ENCODE assay signal across 6 cellular contexts in the genomic region with DNA sequence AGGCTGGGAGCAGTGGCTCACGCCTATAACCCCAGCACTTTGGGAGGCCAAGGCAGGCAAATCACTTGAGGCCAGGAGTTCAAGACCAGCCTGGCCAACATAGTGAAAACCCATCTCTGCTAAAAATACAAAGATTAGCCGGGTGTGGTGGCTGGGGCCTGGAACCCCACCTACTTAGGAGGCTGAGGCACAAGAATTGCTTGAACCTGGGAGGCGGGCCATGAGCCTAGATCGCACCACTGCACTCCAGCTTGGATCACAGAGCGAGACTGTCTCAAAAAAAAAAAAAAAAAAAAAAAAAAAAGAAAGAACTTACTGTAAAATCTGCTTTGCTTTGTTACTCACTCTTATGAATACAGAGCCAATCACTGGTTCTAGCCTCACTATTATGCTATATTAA.
DNase-seq lines count a peak whose midpoint lies in the region; ATAC-seq and TF ChIP-seq lines count a peak whose summit lies in the region.
"Not testable (repeated sequence)": the region's sequence is repeated elsewhere in the genome, so short reads cannot be mapped to it uniquely, and the experiment has no call there.

No MANE protein-coding gene starts in this region.

- peak overlapping the region; percentile 81 for H3K4me2 ChIP-seq in OCI-LY3 (ENCODE audit: low read length)
- H3K4me2 ChIP-seq in parathyroid adenoma (ENCODE audit: low read length): not testable (repeated sequence)

- H3K4me3 Mint-ChIP-seq in IgD-negative memory B cell (peak overlapping the region; percentile 87 to 96 (median 93)), activated B cell treated with CpG ODN at 0.5 μM for 24 hours (peak overlapping the region; percentile 87)

- not testable (repeated sequence) for H4K20me1 ChIP-seq in OCI-LY3 (ENCODE audit: insufficient read depth, low read length)

- H3K36me3 ChIP-seq in OCI-LY3 (replicated peaks; ENCODE audit: low read depth, low read length): peaks cover 42% of the 10 kb centered on the region
- not testable (repeated sequence) for H3K36me3 ChIP-seq in parathyroid adenoma (ENCODE audit: control insufficient read depth, insufficient read depth, low read length)

- H3K4me1 ChIP-seq in OCI-LY3 (ENCODE audit: low read length) (peaks cover 62% of the 10 kb centered on the region), parathyroid adenoma (peaks cover 29% of the 10 kb centered on the region)

- H3K27ac Mint-ChIP-seq in IgD-negative memory B cell (peak overlapping the region; percentile 85 to 97 (median 93)), activated B cell treated with CpG ODN at 0.5 μM for 24 hours (peak overlapping the region; percentile 97)

- intact Hi-C loops in activated B cell treated with CpG ODN at 0.5 μM for 24 hours (cut with micrococcal nuclease): loop anchor here (1.0 to 10.0 kb wide), 2 partner anchors 10 to 398 kb away; partner anchors contain the start of genes FGD6 and VEZT

- CTCF ChIA-PET in activated B cell treated with CpG ODN at 0.5 μM for 24 hours (lab: Charles Lee): interaction anchor here (1.2 to 4.9 kb wide), 3 partner anchors 8 to 58 kb away, joined by 3 to 62 read pairs (median 4); no protein-coding TSS in a partner anchor

- H3K27me3 Mint-ChIP-seq in IgD-negative memory B cell, activated B cell treated with CpG ODN at 0.5 μM for 24 hours: not testable (repeated sequence)

- H2AFZ ChIP-seq in OCI-LY3 (ENCODE audit: low read depth, low read length); parathyroid adenoma: not testable (repeated sequence)

- POLR2A ChIA-PET in activated B cell treated with CpG ODN at 0.5 μM for 24 hours (lab: Charles Lee): interaction anchor here (0.6 to 4.7 kb wide), 17 partner anchors 8 to 1591 kb away, joined by 3 to 51 read pairs (median 4); no protein-coding TSS in a partner anchor

- H3K9me3 Mint-ChIP-seq in IgD-negative memory B cell (peaks cover 0 to 19% (median 18%) of the 10 kb centered on the region in 3 donors), activated B cell treated with CpG ODN at 0.5 μM for 24 hours (peaks cover 16% of the 10 kb centered on the region)

- ATAC-seq in GM18505 (IDR thresholded peaks at IDR 0.05; ENCODE audit: unreplicated experiment): not testable (repeated sequence)
- peak; percentile 23 for ATAC-seq in activated B cell treated with CpG ODN at 0.5 μM for 24 hours (ENCODE audit: low read depth)

- not testable (repeated sequence) for DNase-seq in activated B cell treated with CpG ODN at 0.5 μM for 24 hours

- H3K27ac ChIP-seq in OCI-LY3 (ENCODE audit: low read length) (peak overlapping the region; percentile 98), parathyroid adenoma (peak overlapping the region; percentile 58)

- peaks cover 74% of the 10 kb centered on the region for H3K79me2 ChIP-seq in OCI-LY3 (ENCODE audit: low read length)
- H3K79me2 ChIP-seq in parathyroid adenoma: not testable (repeated sequence)

- H3K9me3 ChIP-seq in OCI-LY3 (ENCODE audit: insufficient read depth, low read length): peaks cover 33% of the 10 kb centered on the region
- not testable (repeated sequence) for H3K9me3 ChIP-seq in parathyroid adenoma (ENCODE audit: control insufficient read depth, low read length)

- not testable (repeated sequence) for TF ChIP-seq CTCF in OCI-LY3 (IDR thresholded peaks at IDR 0.05; ENCODE audit: low read depth, low read length); activated B cell treated with CpG ODN at 0.5 μM for 24 hours (IDR thresholded peaks at IDR 0.05); parathyroid adenoma (IDR thresholded peaks at IDR 0.05)

- H3K9ac ChIP-seq in OCI-LY3 (ENCODE audit: low read length): peak overlapping the region; percentile 75
- not testable (repeated sequence) for H3K9ac ChIP-seq in parathyroid adenoma

- not testable (repeated sequence) for H3K27me3 ChIP-seq in OCI-LY3 (ENCODE audit: low read depth, low read length); parathyroid adenoma (ENCODE audit: control insufficient read depth, insufficient read depth, low read length)

- peak; percentile 34 for TF ChIP-seq POLR2A in GM18505 (IDR thresholded peaks at IDR 0.05; ENCODE audit: borderline replicate concordance, extremely low read depth, insufficient read depth, insufficient read length)

- peak overlapping the region; percentile 62; the same call in 1 of the 2 replicates for H3K4me3 ChIP-seq in GM08714 (ENCODE audit: low read length)
- peak overlapping the region; percentile 58 for H3K4me3 ChIP-seq in OCI-LY3 (ENCODE audit: low read length)
- not testable (repeated sequence) for H3K4me3 ChIP-seq in parathyroid adenoma (ENCODE audit: low read depth, low read length)

- H3K36me3 Mint-ChIP-seq in IgD-negative memory B cell: peaks cover 27% of the 10 kb centered on the region
- H3K36me3 Mint-ChIP-seq in activated B cell treated with CpG ODN at 0.5 μM for 24 hours (ENCODE audit: low read depth): peaks cover 35% of the 10 kb centered on the region

- peaks cover 37 to 57% (median 40%) of the 10 kb centered on the region in 3 donors for H3K4me1 Mint-ChIP-seq in IgD-negative memory B cell
- peaks cover 65% of the 10 kb centered on the region for H3K4me1 Mint-ChIP-seq in activated B cell treated with CpG ODN at 0.5 μM for 24 hours
